In the genomic region with DNA sequence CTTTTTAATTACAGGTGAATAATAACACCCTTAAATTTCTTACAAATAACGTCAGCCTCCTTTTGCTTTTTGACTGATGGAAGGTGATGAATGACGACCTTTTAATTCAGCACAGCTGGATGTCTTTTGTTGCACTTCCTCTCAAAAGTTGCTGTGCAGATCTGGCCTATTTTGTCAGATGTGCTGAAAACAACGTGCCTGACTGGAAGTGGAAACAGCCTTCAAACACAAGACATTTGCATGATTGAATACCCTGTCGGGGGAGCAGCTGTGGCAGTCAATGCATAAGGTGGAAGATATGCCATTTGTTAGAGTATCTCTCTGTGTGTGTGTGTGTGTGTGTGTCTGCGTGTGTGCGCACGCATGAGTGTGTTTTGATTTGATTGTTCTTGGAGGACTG, we compare ENCODE assay signal across 10 cellular contexts.
DNase-seq lines count a peak whose midpoint lies in the region; ATAC-seq and TF ChIP-seq lines count a peak whose summit lies in the region.
"Had no signal": no experiment of that assay in that cellular context is flagged by ENCODE, and none has a peak within 500 bp of the region (broad histone marks: within the 10 kb centered on the region; RNA-seq: fewer than 3 reads in every experiment).

No MANE protein-coding gene starts in this region.

- no peak overlapping the region for H3K4me3 ChIP-seq in A673 (ENCODE audit: low read depth, low read length, poor library complexity, severe bottlenecking)
- H3K4me3 ChIP-seq in HUES48 (ENCODE audit: low read depth, low read length): no peak overlapping the region
- H3K4me3 ChIP-seq in SJCRH30: no peak overlapping the region

- no peak for ATAC-seq in HG03039 (IDR thresholded peaks at IDR 0.05; ENCODE audit: unreplicated experiment)
- ATAC-seq in esophagus mucosa: no peak

- peaks cover 11% of the 10 kb centered on the region for H3K9me3 ChIP-seq in A673 (ENCODE audit: low read depth, low read length, poor library complexity, severe bottlenecking)
- H3K9me3 ChIP-seq in HUES48 (ENCODE audit: control insufficient read depth, insufficient read depth, low read length): peaks cover 37% of the 10 kb centered on the region
- H3K9me3 ChIP-seq in SJCRH30 (replicated peaks): peaks cover 16% of the 10 kb centered on the region

- H3K36me3 ChIP-seq in A673 (ENCODE audit: insufficient read depth, low read length, poor library complexity, severe bottlenecking) (no peaks in the 10 kb centered on the region), HUES48 (ENCODE audit: control insufficient read depth, insufficient read depth, low read length) (no peaks in the 10 kb centered on the region; the same call in 1 of the 2 replicates), SJCRH30 (no peaks in the 10 kb centered on the region)

- no TSS peak for BruUV-seq in A673 (replicated peaks; lab: Mats Ljungman, UMichigan)

- no peak for TF ChIP-seq CTCF in A673 (conservative IDR thresholded peaks at IDR 0.05; ENCODE audit: low read depth, low read length)

- DNase-seq in A673 (ENCODE audit: low spot score) (peak; percentile 93), SJCRH30 (peak; percentile 65 to 79), left kidney (ENCODE audit: low read depth, low spot score) (peak; percentile 73), substantia nigra (lab: John Stamatoyannopoulos, UW) (no peak)
- no peak for DNase-seq in stimulated activated CD4-positive, alpha-beta T cell treated with anti-CD3 and anti-CD28 coated beads, Interleukin-1b, Interleukin-23, amount 100 ng/mL, for 48 hours
- DNase-seq: activated effector memory CD4-positive, alpha-beta T cell treated with Interleukin-2 at 50 U/mL for 16 hours; stimulated activated CD4-positive, alpha-beta T cell treated with anti-CD3 and anti-CD28 coated beads, Interleukin-2, amount 100 ng/mL, for 24 hours had no signal

- H3K9ac ChIP-seq in HUES48 (ENCODE audit: low read depth, low read length): no peak overlapping the region; the same call in 1 of the 2 replicates

- H3K27me3 ChIP-seq in A673 (replicated peaks; ENCODE audit: insufficient read depth, low read depth, low read length, poor library complexity): no peaks in the 10 kb centered on the region
- H3K27me3 ChIP-seq in HUES48 (ENCODE audit: control insufficient read depth, insufficient read depth, low read length): no peaks in the 10 kb centered on the region
- H3K27me3 ChIP-seq in SJCRH30: no peaks in the 10 kb centered on the region

- intact Hi-C loops in A673 (cut with micrococcal nuclease; ENCODE audit: unreplicated experiment): loop anchor here (5.0 kb wide), 1 partner anchor 119 kb away; no protein-coding TSS in a partner anchor

- H3K4me1 ChIP-seq in A673 (ENCODE audit: insufficient read depth, low read length, poor library complexity, severe bottlenecking) (peaks cover 34% of the 10 kb centered on the region), HUES48 (ENCODE audit: control insufficient read depth, insufficient read depth, low read length) (peaks cover 41% of the 10 kb centered on the region), SJCRH30 (peaks cover 18% of the 10 kb centered on the region)

- CTCF ChIA-PET in A673 (lab: Charles Lee): no interaction called here

- H3K27ac ChIP-seq in A673 (ENCODE audit: low read depth, low read length, poor library complexity, severe bottlenecking): peak overlapping the region; percentile 21
- peak overlapping the region; percentile 73 for H3K27ac ChIP-seq in HUES48 (ENCODE audit: low read depth, low read length)
- H3K27ac ChIP-seq in SJCRH30: peak overlapping the region; percentile 43
- no peak overlapping the region for H3K27ac ChIP-seq in substantia nigra (ENCODE audit: low read depth, low read length, poor library complexity, severe bottlenecking)

- POLR2A ChIA-PET in A673 (lab: Charles Lee; ENCODE audit: low non-redundant PET): no interaction called here

Comparison
In these comparisons a context has a peak if more than half of its experiments do, and no peak if none do; other contexts are left out.
1. DNase-seq: peak in A673 (single experiment), SJCRH30 (2 of 2) and left kidney (single experiment); none in stimulated activated CD4-positive, alpha-beta T cell treated with anti-CD3 and anti-CD28 coated beads, Interleukin-1b, Interleukin-23, amount 100 ng/mL, for 48 hours (single experiment) and substantia nigra (0 of 49).